In genomic region chr19:48988860-48989259, GRCh38 we compare ENCODE assay signal across 25 cellular contexts. TPM values are rescaled to one million over a fixed set of nuclear protein-coding genes. Genes with fewer than 3 reads are reported as not detected.
A peak's percentile ranks its signal among the peaks of the same experiment; 100 is the strongest.
DNase-seq lines count a peak whose midpoint lies in the region; ATAC-seq and TF ChIP-seq lines count a peak whose summit lies in the region.
"Had no signal": no experiment of that assay in that cellular context is flagged by ENCODE, and none has a peak within 500 bp of the region (broad histone marks: within the 10 kb centered on the region; RNA-seq: fewer than 3 reads in every experiment).

No MANE protein-coding gene starts in this region.

- H3K27me3 Mint-ChIP-seq in Caco-2 (ENCODE audit: insufficient read depth, unreplicated experiment) (no peaks in the 10 kb centered on the region), neural progenitor cell (ENCODE audit: insufficient read depth, low read depth) (peaks cover 2% of the 10 kb centered on the region)
- no peaks in the 10 kb centered on the region for H3K27me3 Mint-ChIP-seq in activated naive CD8-positive, alpha-beta T cell treated with anti-CD3 and anti-CD28 coated beads, Interleukin-2, amount 50 U/mL, for 24 hours
- H3K27me3 Mint-ChIP-seq: CD4-positive, alpha-beta T cell had no signal

- peak overlapping the region; percentile 86 for H3K27ac ChIP-seq in BLaER1
- H3K27ac ChIP-seq in neural progenitor cell: no peak overlapping the region
- H3K27ac ChIP-seq: Peyer's patch had no signal

- H3K4me1 ChIP-seq in BLaER1 (peaks cover 43% of the 10 kb centered on the region), Caco-2 (peaks cover 13% of the 10 kb centered on the region; the same call in 1 of the 2 replicates), neural progenitor cell (peaks cover 7% of the 10 kb centered on the region)
- H3K4me1 ChIP-seq: BE2C had no signal

- peaks cover 31% of the 10 kb centered on the region for H3K79me2 ChIP-seq in neural progenitor cell (ENCODE audit: low read depth)

- H3K36me3 ChIP-seq in BLaER1 (peaks cover 62% of the 10 kb centered on the region), Caco-2 (ENCODE audit: control insufficient read depth, insufficient read depth, low read length) (peaks cover 5% of the 10 kb centered on the region; the same call in 1 of the 2 replicates), neural progenitor cell (no peaks in the 10 kb centered on the region)

- peaks cover 17% of the 10 kb centered on the region for H3F3A ChIP-seq in neural progenitor cell (ENCODE audit: low read depth)

- CTCF ChIA-PET in Caco-2 (lab: Charles Lee): no interaction called here

- H3K36me3 Mint-ChIP-seq in Caco-2 (ENCODE audit: insufficient read depth, unreplicated experiment): peaks cover 77% of the 10 kb centered on the region
- peaks cover 28% of the 10 kb centered on the region for H3K36me3 Mint-ChIP-seq in activated naive CD8-positive, alpha-beta T cell treated with anti-CD3 and anti-CD28 coated beads, Interleukin-2, amount 50 U/mL, for 24 hours (ENCODE audit: low read depth)
- peaks cover 18% of the 10 kb centered on the region for H3K36me3 Mint-ChIP-seq in neural progenitor cell

- no peaks in the 10 kb centered on the region for H3K9me3 ChIP-seq in BLaER1
- no peaks in the 10 kb centered on the region for H3K9me3 ChIP-seq in Caco-2
- H3K9me3 ChIP-seq in neural progenitor cell (ENCODE audit: low read depth): no peaks in the 10 kb centered on the region
- H3K9me3 ChIP-seq: BE2C, MG63, Peyer's patch, SJCRH30 had no signal

- no peak overlapping the region for H2AFZ ChIP-seq in neural progenitor cell (replicated peaks)

- H3K4me3 Mint-ChIP-seq in Caco-2 (ENCODE audit: unreplicated experiment): no peak overlapping the region
- H3K4me3 Mint-ChIP-seq in activated naive CD8-positive, alpha-beta T cell treated with anti-CD3 and anti-CD28 coated beads, Interleukin-2, amount 50 U/mL, for 24 hours: no peak overlapping the region
- peak overlapping the region; percentile 30 for H3K4me3 Mint-ChIP-seq in neural progenitor cell
- H3K4me3 Mint-ChIP-seq: CD4-positive, alpha-beta T cell; IgD-negative memory B cell had no signal

- TF ChIP-seq CTCF in Caco-2 (IDR thresholded peaks at IDR 0.05; ENCODE audit: insufficient read depth in 1 of 2, low read depth in 1 of 2, low read length in 1 of 2, severe bottlenecking in 1 of 2, unreplicated experiment in 1 of 2) (no peak), neural progenitor cell (IDR thresholded peaks at IDR 0.05) (no peak)

- peak overlapping the region; percentile 93 for H3K9ac ChIP-seq in BLaER1
- no peak overlapping the region for H3K9ac ChIP-seq in neural progenitor cell

- H3K27ac Mint-ChIP-seq in Caco-2 (ENCODE audit: unreplicated experiment): peak overlapping the region; percentile 65
- H3K27ac Mint-ChIP-seq in activated naive CD8-positive, alpha-beta T cell treated with anti-CD3 and anti-CD28 coated beads, Interleukin-2, amount 50 U/mL, for 24 hours: peak overlapping the region; percentile 77
- H3K27ac Mint-ChIP-seq in neural progenitor cell: no peak overlapping the region
- H3K27ac Mint-ChIP-seq: CD4-positive, alpha-beta T cell had no signal

- H3K4me1 Mint-ChIP-seq in Caco-2 (ENCODE audit: low read depth, unreplicated experiment): peaks cover 23% of the 10 kb centered on the region
- H3K4me1 Mint-ChIP-seq in activated naive CD8-positive, alpha-beta T cell treated with anti-CD3 and anti-CD28 coated beads, Interleukin-2, amount 50 U/mL, for 24 hours: peaks cover 39% of the 10 kb centered on the region
- H3K4me1 Mint-ChIP-seq in neural progenitor cell: peaks cover 18% of the 10 kb centered on the region

- POLR2A ChIA-PET in Caco-2 (lab: Charles Lee): interaction anchor here (1.4 kb wide), 1 partner anchor 25 kb away, joined by 3 read pairs; no protein-coding TSS in a partner anchor

- no peaks in the 10 kb centered on the region for H3K9me3 Mint-ChIP-seq in Caco-2 (ENCODE audit: unreplicated experiment)
- H3K9me3 Mint-ChIP-seq in activated naive CD8-positive, alpha-beta T cell treated with anti-CD3 and anti-CD28 coated beads, Interleukin-2, amount 50 U/mL, for 24 hours: no peaks in the 10 kb centered on the region
- no peaks in the 10 kb centered on the region for H3K9me3 Mint-ChIP-seq in neural progenitor cell
- H3K9me3 Mint-ChIP-seq: CD4-positive, alpha-beta T cell; IgD-negative memory B cell had no signal

- peaks cover 8% of the 10 kb centered on the region for H4K20me1 ChIP-seq in BLaER1
- H4K20me1 ChIP-seq in neural progenitor cell (ENCODE audit: low read depth): peaks cover 12% of the 10 kb centered on the region

- peak overlapping the region; percentile 99 for H3K4me2 ChIP-seq in BLaER1
- no peak overlapping the region for H3K4me2 ChIP-seq in neural progenitor cell

- H3K4me3 ChIP-seq in BLaER1 (no peak overlapping the region), Caco-2 (ENCODE audit: low read depth, low read length) (no peak overlapping the region), neural progenitor cell (no peak overlapping the region)
- H3K4me3 ChIP-seq: MG63, Peyer's patch, SJCRH30 had no signal

- no peak for DNase-seq in Caco-2
- no peak for DNase-seq in activated naive CD8-positive, alpha-beta T cell treated with anti-CD3 and anti-CD28 coated beads, Interleukin-2, amount 50 U/mL, for 24 hours
- DNase-seq in neural progenitor cell (ENCODE audit: low spot score): no peak
- DNase-seq in retina: no peak
- no peak for DNase-seq in stimulated activated CD8-positive, alpha-beta memory T cell treated with anti-CD3 and anti-CD28 coated beads, Interleukin-4, amount 100 ng/mL, for 48 hours
- DNase-seq: BE2C; CD4-positive, alpha-beta T cell; COR-L47; DMS 273 treated with DMSO at 0.1 percent for 48 hours; DND-41; GOT3; HCEC 1CT; Kasumi-1; MG63; NCI-H1417; NCI-H1694 treated with DMSO at 0.1 percent for 48 hours; NCI-H2081 treated with DMSO at 0.1 percent for 48 hours; NCI-H2171 treated with DMSO at 0.1 percent for 48 hours; NCI-H526; Peyer's patch; SJCRH30 had no signal

- intact Hi-C loops in Caco-2 (cut with micrococcal nuclease; ENCODE audit: unreplicated experiment): no loop called here

- H3K27me3 ChIP-seq in BLaER1 (no peaks in the 10 kb centered on the region), Caco-2 (replicated peaks; ENCODE audit: control insufficient read depth, insufficient read depth, low read length) (no peaks in the 10 kb centered on the region), neural progenitor cell (no peaks in the 10 kb centered on the region)
- H3K27me3 ChIP-seq: BE2C, MG63, Peyer's patch, SJCRH30 had no signal

- ATAC-seq in activated naive CD8-positive, alpha-beta T cell treated with anti-CD3 and anti-CD28 coated beads, Interleukin-2, amount 50 U/mL, for 24 hours: no peak
- ATAC-seq in GM21619 (IDR thresholded peaks at IDR 0.05; ENCODE audit: unreplicated experiment): no peak

- BruUV-seq in Caco-2 (replicated peaks; lab: Mats Ljungman, UMichigan): no TSS peak

RNA-seq across cellular contexts. Expression of gene GYS1, which starts 4.2 kb away (rescaled TPM):
- 62.7 and 65.3 TPM in 2 replicates for total RNA-seq in Caco-2 (2022)
- total RNA-seq in neural progenitor cell (ENCODE audit: low replicate concordance): 17.7 and 38.7 TPM in 2 replicates

RNA-seq across cellular contexts. Expression of gene RUVBL2, which starts 4.8 kb away (rescaled TPM):
- total RNA-seq in Caco-2 (2022) (165 and 172 TPM in 2 replicates), neural progenitor cell (ENCODE audit: low replicate concordance) (67.0 and 157 TPM in 2 replicates)

RNA-seq across cellular contexts. Expression of gene FTL, which starts 23.8 kb away (rescaled TPM):
- total RNA-seq in Caco-2 (2022): 2,542 and 2,963 TPM in 2 replicates
- total RNA-seq in neural progenitor cell (ENCODE audit: low replicate concordance): 989 and 1,798 TPM in 2 replicates

RNA-seq across cellular contexts. Expression of gene LHB, which starts 28.0 kb away (rescaled TPM):
- total RNA-seq in Caco-2 (2022) (0.68 TPM in 1 of 2 replicates, not detected in the other), neural progenitor cell (ENCODE audit: low replicate concordance) (not detected in 2 replicates)
- total RNA-seq: A673; CD4-positive, alpha-beta T cell; SJCRH30 had no signal

RNA-seq across cellular contexts. Expression of gene BAX, which starts 34.2 kb away (rescaled TPM):
- total RNA-seq in Caco-2 (2022) (107 and 110 TPM in 2 replicates), neural progenitor cell (ENCODE audit: low replicate concordance) (35.8 and 79.2 TPM in 2 replicates)
